Comparison of ENCODE assay signal across 12 cellular contexts in the genomic region with DNA sequence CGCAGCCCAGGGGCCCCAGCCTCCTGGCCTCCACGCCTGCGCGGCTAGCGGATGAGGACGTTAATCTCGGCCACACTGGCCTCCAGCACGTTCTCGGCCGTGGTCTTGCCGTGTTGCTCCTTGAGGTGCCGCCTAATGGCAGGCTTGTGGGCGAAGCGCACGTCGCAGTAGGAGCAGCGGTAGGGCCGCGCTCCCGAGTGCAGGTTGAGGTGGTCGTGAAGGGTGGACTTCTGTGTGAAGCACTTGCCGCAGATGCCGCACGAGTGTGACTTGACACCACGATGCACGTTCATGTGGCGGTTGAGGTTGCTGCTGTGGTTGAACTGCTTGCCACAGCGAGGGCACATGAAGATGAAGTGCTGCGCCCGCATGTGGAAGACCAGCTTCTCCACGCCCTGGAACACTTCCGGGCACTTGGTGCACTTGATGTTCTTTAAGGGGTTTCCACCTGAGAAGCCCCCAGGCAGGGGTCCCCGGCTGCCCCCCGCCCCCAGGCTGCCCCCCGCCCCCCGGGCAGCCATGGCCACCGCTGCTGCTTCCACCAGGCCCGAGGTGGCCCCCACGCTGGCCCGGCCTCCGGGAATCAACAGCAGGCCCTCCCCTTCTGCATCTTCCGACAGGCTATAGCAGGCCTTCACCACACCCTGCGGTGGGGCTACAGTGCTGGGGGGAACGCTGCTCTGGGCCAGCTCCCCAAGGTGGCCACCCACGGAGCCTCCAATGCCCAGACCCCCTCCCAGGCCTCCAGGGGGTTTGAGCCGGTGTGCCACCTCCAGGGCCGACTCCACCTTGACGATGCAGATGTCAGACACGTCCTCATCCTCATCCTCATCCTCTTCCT. TPM values are rescaled to one million over a fixed set of nuclear protein-coding genes. Genes with fewer than 3 reads are reported as not detected.
DNase-seq lines count a peak whose midpoint lies in the region; ATAC-seq and TF ChIP-seq lines count a peak whose summit lies in the region.
"Had no signal": no experiment of that assay in that cellular context is flagged by ENCODE, and none has a peak within 500 bp of the region (broad histone marks: within the 10 kb centered on the region; RNA-seq: fewer than 3 reads in every experiment).

No MANE protein-coding gene starts in this region.

- WGBS in H9 (ENCODE audit: extremely low coverage, insufficient read length, low lambda C conversion rate) = no CpG with 5 or more reads among the region's 49 CpGs

- no peak overlapping the region for H4K91ac ChIP-seq in H9 (ENCODE audit: insufficient read length, low read depth, low read length)

- no peak overlapping the region for H2BK12ac ChIP-seq in H9 (ENCODE audit: insufficient read length, low read depth, low read length)

- no peaks in the 10 kb centered on the region for H3K27me3 Mint-ChIP-seq in CD4-positive, CD25-positive, alpha-beta regulatory T cell
- H3K27me3 Mint-ChIP-seq in H9 (ENCODE audit: low read depth) = no peaks in the 10 kb centered on the region
- H3K27me3 Mint-ChIP-seq in activated T-helper 1 cell treated with anti-CD3 and anti-CD28 coated beads, Interleukin-12 subunit alpha, Interleukin-12 subunit beta, Interleukin-2, Interleukin-4 antibody, amounts not matched to agents 30 ng/mL and 10 ng/mL and 1 ng/mL, durations not matched to agents 14 hours and 24 hours and 36 hours (ENCODE audit: insufficient read depth) = no peaks in the 10 kb centered on the region
- no peaks in the 10 kb centered on the region for H3K27me3 Mint-ChIP-seq in natural killer cell (ENCODE audit: low read depth in 2 of 2)

- no peak overlapping the region for H3K14ac ChIP-seq in H9 (ENCODE audit: insufficient read depth, low read length)

- no peaks in the 10 kb centered on the region; the same call in 1 of the 2 replicates for H3K79me2 ChIP-seq in H9 (ENCODE audit: insufficient read depth, low read length)

- no peaks in the 10 kb centered on the region for H3K9me3 Mint-ChIP-seq in CD4-positive, CD25-positive, alpha-beta regulatory T cell
- H3K9me3 Mint-ChIP-seq in H9 (no peaks in the 10 kb centered on the region; a peak in 1 of 5 replicates), natural killer cell (no peaks in the 10 kb centered on the region)
- no peaks in the 10 kb centered on the region for H3K9me3 Mint-ChIP-seq in activated T-helper 1 cell treated with anti-CD3 and anti-CD28 coated beads, Interleukin-12 subunit alpha, Interleukin-12 subunit beta, Interleukin-2, Interleukin-4 antibody, amounts not matched to agents 30 ng/mL and 10 ng/mL and 1 ng/mL, durations not matched to agents 14 hours and 24 hours and 36 hours

- no peak overlapping the region for H2BK5ac ChIP-seq in H9 (ENCODE audit: insufficient read length, low read length)

- no peaks in the 10 kb centered on the region for H3K9me3 ChIP-seq in CD4-positive, CD25-positive, alpha-beta regulatory T cell (ENCODE audit: control insufficient read depth in 2 of 2, low read length in 2 of 2)
- no peaks in the 10 kb centered on the region for H3K9me3 ChIP-seq in H9 (ENCODE audit: control insufficient read depth, low read depth, low read length)
- H3K9me3 ChIP-seq: prostate gland had no signal

- H3K4me3 ChIP-seq in CD4-positive, CD25-positive, alpha-beta regulatory T cell (ENCODE audit: low read depth, low read length) = no peak overlapping the region

- no peaks in the 10 kb centered on the region for H3K36me3 Mint-ChIP-seq in CD4-positive, CD25-positive, alpha-beta regulatory T cell
- H3K36me3 Mint-ChIP-seq in H9 (ENCODE audit: insufficient read depth in 1 of 3, low read depth in 3 of 3) = peaks cover 18 to 26% (median 26%) of the 10 kb centered on the region in 3 experiments
- H3K36me3 Mint-ChIP-seq in activated T-helper 1 cell treated with anti-CD3 and anti-CD28 coated beads, Interleukin-12 subunit alpha, Interleukin-12 subunit beta, Interleukin-2, Interleukin-4 antibody, amounts not matched to agents 30 ng/mL and 10 ng/mL and 1 ng/mL, durations not matched to agents 14 hours and 24 hours and 36 hours (ENCODE audit: low read depth) = peaks cover 11% of the 10 kb centered on the region
- H3K36me3 Mint-ChIP-seq in natural killer cell = no peaks in the 10 kb centered on the region

- no peak overlapping the region for H3K27ac ChIP-seq in CD4-positive, CD25-positive, alpha-beta regulatory T cell (ENCODE audit: insufficient read depth, low read length, poor library complexity, severe bottlenecking)
- H3K27ac ChIP-seq in H9 (ENCODE audit: insufficient read length, low read depth, low read length) = no peak overlapping the region

- no peaks in the 10 kb centered on the region for H3K36me3 ChIP-seq in CD4-positive, CD25-positive, alpha-beta regulatory T cell (ENCODE audit: control insufficient read depth, insufficient read depth, low read length)
- H3K36me3 ChIP-seq: prostate gland had no signal

- no peak for TF ChIP-seq CTCF in H9 (conservative IDR thresholded peaks at IDR 0.05)
- no peak for TF ChIP-seq CTCF in natural killer cell (IDR thresholded peaks at IDR 0.05)
- no peak for TF ChIP-seq CTCF in GM20000 (IDR thresholded peaks at IDR 0.05; ENCODE audit: extremely low read depth, missing control alignments)

- peak in 1 of 3 donors; percentile 4 for DNase-seq in CD4-positive, CD25-positive, alpha-beta regulatory T cell
- DNase-seq in H9 = no peak
- DNase-seq in activated T-helper 1 cell treated with anti-CD3 and anti-CD28 coated beads, Interleukin-12 subunit alpha, Interleukin-12 subunit beta, Interleukin-2, Interleukin-4 antibody, amounts not matched to agents 30 ng/mL and 10 ng/mL and 1 ng/mL, durations not matched to agents 14 hours and 24 hours and 36 hours (ENCODE audit: low spot score) = no peak
- peak; percentile 34 for DNase-seq in natural killer cell
- no peak for DNase-seq in GM20000 (ENCODE audit: low spot score)
- no peak for DNase-seq in activated CD4-positive, CD25-positive, alpha-beta regulatory T cell treated with anti-CD3 and anti-CD28 coated beads, Interleukin-2, amount 50 U/mL, for 72 hours
- DNase-seq: mammary epithelial cell; NCI-H2081 treated with DMSO at 0.1 percent for 48 hours; stimulated activated CD4-positive, alpha-beta T cell treated with anti-CD3 and anti-CD28 coated beads, Interleukin-2, amount 100 ng/mL, for 48 hours had no signal

- no peak overlapping the region for H4K5ac ChIP-seq in H9 (ENCODE audit: insufficient read length, low read depth, low read length)

- H3K4me3 Mint-ChIP-seq in CD4-positive, CD25-positive, alpha-beta regulatory T cell = peak overlapping the region; percentile 71 to 96 (median 84)
- H3K4me3 Mint-ChIP-seq in H9 (peak overlapping the region; percentile 42 to 55; a peak in 3 of 5 replicates), natural killer cell (peak overlapping the region; percentile 72)
- peak overlapping the region; percentile 50 for H3K4me3 Mint-ChIP-seq in activated T-helper 1 cell treated with anti-CD3 and anti-CD28 coated beads, Interleukin-12 subunit alpha, Interleukin-12 subunit beta, Interleukin-2, Interleukin-4 antibody, amounts not matched to agents 30 ng/mL and 10 ng/mL and 1 ng/mL, durations not matched to agents 14 hours and 24 hours and 36 hours

- H3K4me1 Mint-ChIP-seq in CD4-positive, CD25-positive, alpha-beta regulatory T cell = peaks cover 0 to 44% (median 26%) of the 10 kb centered on the region in 4 donors
- H3K4me1 Mint-ChIP-seq in H9 (peaks cover 22 to 36% of the 10 kb centered on the region in 2 experiments), natural killer cell (peaks cover 33 to 50% of the 10 kb centered on the region in 2 donors)
- peaks cover 41% of the 10 kb centered on the region for H3K4me1 Mint-ChIP-seq in activated T-helper 1 cell treated with anti-CD3 and anti-CD28 coated beads, Interleukin-12 subunit alpha, Interleukin-12 subunit beta, Interleukin-2, Interleukin-4 antibody, amounts not matched to agents 30 ng/mL and 10 ng/mL and 1 ng/mL, durations not matched to agents 14 hours and 24 hours and 36 hours (ENCODE audit: low read depth)

- H3K4ac ChIP-seq in H9 (ENCODE audit: low read depth, low read length) = no peak overlapping the region

- no peak overlapping the region for H3K18ac ChIP-seq in H9 (ENCODE audit: insufficient read length, low read depth, low read length)

- no peak overlapping the region for H2BK20ac ChIP-seq in H9 (ENCODE audit: low read depth, low read length, poor library complexity, severe bottlenecking)

- intact Hi-C loops in activated T-helper 1 cell treated with anti-CD3 and anti-CD28 coated beads, Interleukin-12 subunit alpha, Interleukin-12 subunit beta, Interleukin-2, Interleukin-4 antibody, amounts not matched to agents 30 ng/mL and 10 ng/mL and 1 ng/mL, durations not matched to agents 14 hours and 24 hours and 36 hours (cut with micrococcal nuclease) = loop anchor here (5.0 to 10.0 kb wide), 4 partner anchors 277 to 1075 kb away; partner anchors contain the start of genes AGPAT1, GPSM3, MICB and PBX2
- intact Hi-C loops in natural killer cell (cut with micrococcal nuclease) = loop anchor here (5.0 kb wide), 1 partner anchor 57 kb away; the partner anchor contains the start of genes NELFE and SKIC2

- no peak overlapping the region for H2BK15ac ChIP-seq in H9 (ENCODE audit: low read depth, low read length)

- H3K23me2 ChIP-seq in H9 (ENCODE audit: insufficient read length, low read depth, low read length, poor library complexity, severe bottlenecking) = peaks cover 11% of the 10 kb centered on the region

- ATAC-seq in CD4-positive, CD25-positive, alpha-beta regulatory T cell (ENCODE audit: low read depth in 2 of 2) = no peak
- no peak for ATAC-seq in natural killer cell
- no peak for ATAC-seq in GM18498 (IDR thresholded peaks at IDR 0.05; ENCODE audit: unreplicated experiment)
- ATAC-seq in GM19397 (IDR thresholded peaks at IDR 0.05; ENCODE audit: unreplicated experiment) = no peak

- no peak overlapping the region for H3K4me2 ChIP-seq in H9 (ENCODE audit: insufficient read depth, insufficient read length, low read length)

- no peak overlapping the region for H3K9ac ChIP-seq in H9 (ENCODE audit: extremely low read depth, insufficient read length, low read length)

- peaks cover 43% of the 10 kb centered on the region for H3K4me1 ChIP-seq in CD4-positive, CD25-positive, alpha-beta regulatory T cell (ENCODE audit: control insufficient read depth, insufficient read depth, low read length, poor library complexity, severe bottlenecking)
- H3K4me1 ChIP-seq in H9 (ENCODE audit: insufficient read depth, low read length) = no peaks in the 10 kb centered on the region; the same call in 1 of the 2 replicates

- H4K8ac ChIP-seq in H9 (replicated peaks; ENCODE audit: insufficient read length, low read depth, low read length) = no peak overlapping the region

- no peak overlapping the region for H3K23ac ChIP-seq in H9 (ENCODE audit: insufficient read length, low read depth, low read length)

- H3K79me1 ChIP-seq in H9 (ENCODE audit: insufficient read depth, low read depth, low read length, poor library complexity, severe bottlenecking) = no peaks in the 10 kb centered on the region

- H3K27me3 ChIP-seq in CD4-positive, CD25-positive, alpha-beta regulatory T cell (ENCODE audit: control insufficient read depth, insufficient read depth, low read length) = no peaks in the 10 kb centered on the region
- H3K27me3 ChIP-seq in H9 (ENCODE audit: insufficient read depth, low read length) = no peaks in the 10 kb centered on the region

- no peak overlapping the region for H2BK120ac ChIP-seq in H9 (ENCODE audit: low read depth, low read length, poor library complexity, severe bottlenecking)

- no peak overlapping the region for H3T11ph ChIP-seq in H9 (ENCODE audit: low read length)

- no peak overlapping the region for H3K56ac ChIP-seq in H9 (ENCODE audit: insufficient read length, low read depth, low read length)

- H2AK5ac ChIP-seq in H9 (ENCODE audit: insufficient read length, low read length) = no peak overlapping the region

- no peaks in the 10 kb centered on the region for H4K20me1 ChIP-seq in H9 (ENCODE audit: control insufficient read depth, insufficient read depth, insufficient read length)

- H2AFZ ChIP-seq in H9 (ENCODE audit: low read length) = no peak overlapping the region

- H3K27ac Mint-ChIP-seq in CD4-positive, CD25-positive, alpha-beta regulatory T cell = no peak overlapping the region
- H3K27ac Mint-ChIP-seq in H9 = no peak overlapping the region
- no peak overlapping the region for H3K27ac Mint-ChIP-seq in activated T-helper 1 cell treated with anti-CD3 and anti-CD28 coated beads, Interleukin-12 subunit alpha, Interleukin-12 subunit beta, Interleukin-2, Interleukin-4 antibody, amounts not matched to agents 30 ng/mL and 10 ng/mL and 1 ng/mL, durations not matched to agents 14 hours and 24 hours and 36 hours
- peak overlapping the region in 1 of 2 donors; percentile 95 for H3K27ac Mint-ChIP-seq in natural killer cell

RNA-seq across cellular contexts. Expression of gene ZBTB12, which starts 1.8 kb away (rescaled TPM):
- total RNA-seq in CD4-positive, CD25-positive, alpha-beta regulatory T cell = 0.20 TPM
- not detected for polyA plus RNA-seq in CD4-positive, CD25-positive, alpha-beta regulatory T cell
- 31.0 and 32.7 TPM in 2 replicates for total RNA-seq in H9 (2021)
- 4.6 and 5.1 TPM in 2 replicates for total RNA-seq in activated T-helper 1 cell treated with anti-CD3 and anti-CD28 coated beads, Interleukin-12 subunit alpha, Interleukin-12 subunit beta, Interleukin-2, Interleukin-4 antibody, amounts not matched to agents 30 ng/mL and 10 ng/mL and 1 ng/mL, durations not matched to agents 14 hours and 24 hours and 36 hours
- total RNA-seq in natural killer cell = under 1 TPM; 0.54 to 0.77 (median 0.63) TPM

RNA-seq across cellular contexts. Expression of gene EHMT2, which starts 2.6 kb away (rescaled TPM):
- 46.4 TPM for total RNA-seq in CD4-positive, CD25-positive, alpha-beta regulatory T cell
- polyA plus RNA-seq in CD4-positive, CD25-positive, alpha-beta regulatory T cell = 10 to 100 TPM; 29.4 to 33.5 (median 31.9) TPM
- total RNA-seq in H9 (2021) (121 and 124 TPM in 2 replicates), natural killer cell (10 to 100 TPM; 49.3 to 56.6 (median 55.8) TPM)
- total RNA-seq in activated T-helper 1 cell treated with anti-CD3 and anti-CD28 coated beads, Interleukin-12 subunit alpha, Interleukin-12 subunit beta, Interleukin-2, Interleukin-4 antibody, amounts not matched to agents 30 ng/mL and 10 ng/mL and 1 ng/mL, durations not matched to agents 14 hours and 24 hours and 36 hours = 75.9 and 80.4 TPM in 2 replicates

RNA-seq across cellular contexts. Expression of gene SLC44A4, which starts 21.3 kb away (rescaled TPM):
- 1.0 TPM for total RNA-seq in CD4-positive, CD25-positive, alpha-beta regulatory T cell
- not detected for polyA plus RNA-seq in CD4-positive, CD25-positive, alpha-beta regulatory T cell
- 3.3 and 3.8 TPM in 2 replicates for total RNA-seq in H9 (2021)
- 0.12 TPM in 1 of 2 replicates, not detected in the other for total RNA-seq in activated T-helper 1 cell treated with anti-CD3 and anti-CD28 coated beads, Interleukin-12 subunit alpha, Interleukin-12 subunit beta, Interleukin-2, Interleukin-4 antibody, amounts not matched to agents 30 ng/mL and 10 ng/mL and 1 ng/mL, durations not matched to agents 14 hours and 24 hours and 36 hours
- under 1 TPM in 1 of 3 donors, not detected in 2; 0.48 TPM for total RNA-seq in natural killer cell
- total RNA-seq: mammary epithelial cell had no signal
- polyA plus RNA-seq: mammary epithelial cell had no signal

RNA-seq across cellular contexts. Expression of gene C2, which starts 27.4 kb away (rescaled TPM):
- total RNA-seq in CD4-positive, CD25-positive, alpha-beta regulatory T cell = 1.3 TPM
- polyA plus RNA-seq in CD4-positive, CD25-positive, alpha-beta regulatory T cell = under 1 TPM in 1 of 4 donors, not detected in 3; 0.47 TPM
- total RNA-seq in H9 (2021) = 0.66 and 0.86 TPM in 2 replicates
- total RNA-seq in activated T-helper 1 cell treated with anti-CD3 and anti-CD28 coated beads, Interleukin-12 subunit alpha, Interleukin-12 subunit beta, Interleukin-2, Interleukin-4 antibody, amounts not matched to agents 30 ng/mL and 10 ng/mL and 1 ng/mL, durations not matched to agents 14 hours and 24 hours and 36 hours = 0.88 and 1.6 TPM in 2 replicates
- 1 to 10 TPM in 2 of 3 donors, under 1 TPM in 1; 0.55 to 1.3 (median 1.0) TPM for total RNA-seq in natural killer cell
- polyA plus RNA-seq: mammary epithelial cell had no signal

RNA-seq across cellular contexts. Expression of gene NEU1, which starts 37.5 kb away (rescaled TPM):
- total RNA-seq in CD4-positive, CD25-positive, alpha-beta regulatory T cell = 29.1 TPM
- 10 to 100 TPM; 26.4 to 32.4 (median 29.7) TPM for polyA plus RNA-seq in CD4-positive, CD25-positive, alpha-beta regulatory T cell
- total RNA-seq in H9 (2021) (35.1 and 36.2 TPM in 2 replicates), natural killer cell (10 to 100 TPM; 36.1 to 69.6 (median 51.5) TPM)
- 22.1 and 24.3 TPM in 2 replicates for total RNA-seq in activated T-helper 1 cell treated with anti-CD3 and anti-CD28 coated beads, Interleukin-12 subunit alpha, Interleukin-12 subunit beta, Interleukin-2, Interleukin-4 antibody, amounts not matched to agents 30 ng/mL and 10 ng/mL and 1 ng/mL, durations not matched to agents 14 hours and 24 hours and 36 hours
